ENCODE assay signal across 1 cellular context in the genomic region with DNA sequence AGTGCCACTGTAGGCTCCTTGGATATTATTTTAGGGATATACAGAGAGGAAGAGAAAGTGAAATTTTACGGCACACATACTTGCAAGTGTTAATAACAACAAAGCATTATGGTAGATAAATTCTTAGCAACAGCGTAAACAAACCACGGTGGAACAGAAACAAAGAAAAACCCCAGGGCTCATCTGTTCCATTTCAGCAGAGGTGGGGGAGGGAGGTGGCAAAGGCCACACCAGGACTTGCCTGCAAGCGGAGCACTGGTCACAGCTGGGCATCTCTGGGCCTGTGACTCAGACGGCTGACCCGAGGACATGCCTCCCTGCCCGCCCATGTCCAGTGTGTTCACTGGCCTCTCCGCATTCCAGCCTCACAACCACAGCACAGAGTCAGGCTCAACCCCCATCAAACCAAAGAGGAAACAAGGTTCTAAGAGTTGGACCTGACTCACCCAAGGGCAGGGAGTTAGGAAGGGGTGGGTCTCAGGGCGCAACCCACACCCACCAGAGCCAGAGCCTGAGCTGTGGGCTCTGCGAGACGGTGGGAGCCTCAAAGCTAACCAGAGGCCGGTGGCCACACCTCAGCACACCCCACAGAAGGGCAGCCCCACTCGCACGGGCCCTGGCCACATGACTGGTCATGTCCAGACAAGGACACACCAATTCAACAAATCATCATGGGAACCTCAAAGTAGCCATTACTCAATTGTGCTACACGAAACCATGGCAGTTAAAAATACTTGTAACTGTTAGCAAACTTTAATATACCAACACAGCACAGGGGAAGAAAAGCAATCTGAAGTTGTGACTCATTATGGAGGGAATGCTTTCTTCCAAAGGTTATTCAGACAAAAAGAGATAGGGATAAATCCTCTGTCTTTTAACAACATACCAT.
TF ChIP-seq lines count a peak whose summit lies in the region.

No MANE protein-coding gene starts in this region.

TF ChIP-seq in K562, 482 proteins besides CTCF, POLR2A, EP300 and RAD21 (continued from another document and continues in another):
- TF ChIP-seq PRMT5 (CRISPR knock-in tag; IDR thresholded peaks at IDR 0.05) = no peak
- peak; percentile 40 for TF ChIP-seq CREM (IDR thresholded peaks at IDR 0.05; ENCODE audit: low read depth)
- TF ChIP-seq ZBTB1 (CRISPR knock-in tag; IDR thresholded peaks at IDR 0.05; ENCODE audit: borderline replicate concordance, low read depth) = peak; percentile 94; the same call in 1 of the 2 replicates
- TF ChIP-seq U2AF1 (optimal IDR thresholded peaks at IDR 0.05; ENCODE audit: low read depth, low read length) = no peak
- no peak for TF ChIP-seq ZNF780A (CRISPR knock-in tag; IDR thresholded peaks at IDR 0.05)
- 0 out of 2 replicates have a peak, but pooled peaks have one; percentile 13 for TF ChIP-seq ZNF212 (CRISPR knock-in tag; IDR thresholded peaks at IDR 0.05)
- TF ChIP-seq, protein P1, sequence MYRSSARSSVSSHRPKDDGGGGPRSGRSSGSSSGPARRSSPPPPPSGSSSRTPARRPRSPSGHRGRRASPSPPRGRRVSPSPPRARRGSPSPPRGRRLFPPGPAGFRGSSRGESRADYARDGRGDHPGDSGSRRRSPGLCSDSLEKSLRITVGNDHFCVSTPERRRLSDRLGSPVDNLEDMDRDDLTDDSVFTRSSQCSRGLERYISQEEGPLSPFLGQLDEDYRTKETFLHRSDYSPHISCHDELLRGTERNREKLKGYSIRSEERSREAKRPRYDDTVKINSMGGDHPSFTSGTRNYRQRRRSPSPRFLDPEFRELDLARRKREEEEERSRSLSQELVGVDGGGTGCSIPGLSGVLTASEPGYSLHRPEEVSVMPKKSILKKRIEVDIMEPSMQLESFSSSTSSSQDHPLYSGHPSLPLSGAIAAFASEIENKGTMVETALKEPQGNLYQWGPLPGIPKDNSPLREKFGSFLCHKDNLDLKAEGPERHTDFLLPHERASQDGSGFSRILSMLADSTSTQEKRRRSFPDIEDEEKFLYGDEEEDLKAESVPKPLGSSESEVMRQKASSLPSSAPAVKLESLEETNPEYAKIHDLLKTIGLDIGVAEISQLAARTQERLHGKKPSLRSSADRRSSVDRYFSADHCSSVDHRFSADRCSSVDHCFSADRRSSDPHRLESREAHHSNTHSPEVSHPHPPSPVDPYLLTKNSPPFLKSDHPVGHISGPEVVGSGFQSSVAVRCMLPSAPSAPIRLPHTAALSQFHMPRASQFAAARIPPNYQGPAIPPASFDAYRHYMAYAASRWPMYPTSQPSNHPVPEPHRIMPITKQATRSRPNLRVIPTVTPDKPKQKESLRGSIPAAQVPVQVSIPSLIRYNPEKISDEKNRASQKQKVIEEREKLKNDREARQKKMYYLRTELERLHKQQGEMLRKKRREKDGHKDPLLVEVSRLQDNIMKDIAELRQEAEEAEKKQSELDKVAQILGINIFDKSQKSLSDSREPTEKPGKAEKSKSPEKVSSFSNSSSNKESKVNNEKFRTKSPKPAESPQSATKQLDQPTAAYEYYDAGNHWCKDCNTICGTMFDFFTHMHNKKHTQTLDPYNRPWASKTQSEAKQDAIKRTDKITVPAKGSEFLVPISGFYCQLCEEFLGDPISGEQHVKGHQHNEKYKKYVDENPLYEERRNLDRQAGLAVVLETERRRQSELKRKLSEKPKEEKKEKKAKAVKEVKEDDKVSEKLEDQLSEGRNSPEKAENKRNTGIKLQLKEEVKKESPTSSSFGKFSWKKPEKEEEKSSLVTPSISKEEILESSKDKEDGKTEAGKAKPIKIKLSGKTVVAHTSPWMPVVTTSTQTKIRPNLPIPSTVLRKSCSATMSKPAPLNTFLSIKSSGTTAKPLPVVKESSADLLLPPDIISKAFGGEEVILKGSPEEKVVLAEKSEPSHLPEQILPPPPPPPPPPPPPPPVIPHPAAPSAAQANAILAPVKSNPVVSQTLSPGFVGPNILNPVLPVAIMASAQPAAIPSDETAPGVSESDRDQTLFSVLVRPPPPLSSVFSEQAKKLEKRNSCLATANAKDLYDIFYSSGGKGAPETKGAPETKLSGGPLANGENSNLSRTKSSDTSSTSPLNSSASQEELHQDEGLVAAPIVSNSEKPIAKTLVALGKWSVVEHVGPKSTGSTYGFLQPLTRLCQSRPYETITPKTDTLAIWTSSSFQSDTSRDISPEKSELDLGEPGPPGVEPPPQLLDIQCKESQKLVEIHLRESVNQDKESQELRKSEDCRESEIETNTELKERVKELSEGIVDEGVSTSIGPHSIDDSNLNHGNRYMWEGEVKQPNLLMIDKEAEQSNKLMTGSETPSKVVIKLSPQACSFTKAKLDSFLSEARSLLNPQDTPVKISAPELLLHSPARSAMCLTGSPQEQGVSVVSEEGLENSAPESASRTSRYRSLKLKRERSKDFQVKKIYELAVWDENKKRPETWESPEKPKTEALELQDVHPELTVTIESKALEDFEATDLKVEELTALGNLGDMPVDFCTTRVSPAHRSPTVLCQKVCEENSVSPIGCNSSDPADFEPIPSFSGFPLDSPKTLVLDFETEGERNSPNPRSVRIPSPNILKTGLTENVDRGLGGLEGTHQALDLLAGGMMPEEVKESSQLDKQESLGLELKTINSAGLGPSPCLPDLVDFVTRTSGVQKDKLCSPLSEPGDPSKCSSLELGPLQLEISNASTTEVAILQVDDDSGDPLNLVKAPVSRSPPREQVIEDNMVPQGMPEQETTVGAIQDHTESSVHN (IDR thresholded peaks at IDR 0.05; ENCODE audit: borderline replicate concordance in 1 of 2, low read depth in 1 of 2) = 0 out of 4 replicates have a peak, but pooled peaks of 1 of the 2 experiments have one; percentile 47
- TF ChIP-seq NBN (IDR thresholded peaks at IDR 0.05; ENCODE audit: low read depth) = peak; percentile 71; the same call in 1 of the 2 replicates
- peak; percentile 72 for TF ChIP-seq RBBP5 (IDR thresholded peaks at IDR 0.05; ENCODE audit: borderline replicate concordance, insufficient read depth, low read length, poor library complexity, severe bottlenecking)
- no peak for TF ChIP-seq ZNF76 (CRISPR knock-in tag; IDR thresholded peaks at IDR 0.05; ENCODE audit: borderline replicate concordance)
- no peak for TF ChIP-seq ZNF586 (CRISPR knock-in tag; conservative IDR thresholded peaks at IDR 0.05)
- no peak for TF ChIP-seq ZNF512 (tag; IDR thresholded peaks at IDR 0.05)
- TF ChIP-seq, protein P2, sequence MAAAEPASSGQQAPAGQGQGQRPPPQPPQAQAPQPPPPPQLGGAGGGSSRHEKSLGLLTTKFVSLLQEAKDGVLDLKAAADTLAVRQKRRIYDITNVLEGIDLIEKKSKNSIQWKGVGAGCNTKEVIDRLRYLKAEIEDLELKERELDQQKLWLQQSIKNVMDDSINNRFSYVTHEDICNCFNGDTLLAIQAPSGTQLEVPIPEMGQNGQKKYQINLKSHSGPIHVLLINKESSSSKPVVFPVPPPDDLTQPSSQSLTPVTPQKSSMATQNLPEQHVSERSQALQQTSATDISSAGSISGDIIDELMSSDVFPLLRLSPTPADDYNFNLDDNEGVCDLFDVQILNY (CRISPR knock-in tag; IDR thresholded peaks at IDR 0.05) = peak; percentile 59
- TF ChIP-seq ZEB2 (IDR thresholded peaks at IDR 0.05) = peak; percentile 14
- no peak for TF ChIP-seq SFPQ (IDR thresholded peaks at IDR 0.05; ENCODE audit: low read depth, low read length)
- TF ChIP-seq JUN (IDR thresholded peaks at IDR 0.05; ENCODE audit: borderline replicate concordance, low read depth, low read length) = peak; percentile 71; the same call in 1 of the 2 replicates
- TF ChIP-seq JUN (CRISPR knock-in tag; IDR thresholded peaks at IDR 0.05; ENCODE audit: borderline replicate concordance) = peak; percentile 53; the same call in 1 of the 2 replicates
- TF ChIP-seq POU5F1 (IDR thresholded peaks at IDR 0.05; ENCODE audit: borderline replicate concordance, low read depth, low read length, partially characterized antibody) = peak; percentile 28
- peak; percentile 40; the same call in 1 of the 2 replicates for TF ChIP-seq ETV1 (tag; conservative IDR thresholded peaks at IDR 0.05; ENCODE audit: low read depth)
- TF ChIP-seq GATAD2A (IDR thresholded peaks at IDR 0.05) = peak; percentile 73; the same call in 1 of the 2 replicates
- peak; percentile 50 for TF ChIP-seq USF1 (CRISPR knock-in tag; IDR thresholded peaks at IDR 0.05)
- TF ChIP-seq NR2C1 (IDR thresholded peaks at IDR 0.05) = no peak
- TF ChIP-seq NR2C1 (tag; IDR thresholded peaks at IDR 0.05) = peak; percentile 39; the same call in 1 of the 2 replicates
- TF ChIP-seq, protein P3, sequence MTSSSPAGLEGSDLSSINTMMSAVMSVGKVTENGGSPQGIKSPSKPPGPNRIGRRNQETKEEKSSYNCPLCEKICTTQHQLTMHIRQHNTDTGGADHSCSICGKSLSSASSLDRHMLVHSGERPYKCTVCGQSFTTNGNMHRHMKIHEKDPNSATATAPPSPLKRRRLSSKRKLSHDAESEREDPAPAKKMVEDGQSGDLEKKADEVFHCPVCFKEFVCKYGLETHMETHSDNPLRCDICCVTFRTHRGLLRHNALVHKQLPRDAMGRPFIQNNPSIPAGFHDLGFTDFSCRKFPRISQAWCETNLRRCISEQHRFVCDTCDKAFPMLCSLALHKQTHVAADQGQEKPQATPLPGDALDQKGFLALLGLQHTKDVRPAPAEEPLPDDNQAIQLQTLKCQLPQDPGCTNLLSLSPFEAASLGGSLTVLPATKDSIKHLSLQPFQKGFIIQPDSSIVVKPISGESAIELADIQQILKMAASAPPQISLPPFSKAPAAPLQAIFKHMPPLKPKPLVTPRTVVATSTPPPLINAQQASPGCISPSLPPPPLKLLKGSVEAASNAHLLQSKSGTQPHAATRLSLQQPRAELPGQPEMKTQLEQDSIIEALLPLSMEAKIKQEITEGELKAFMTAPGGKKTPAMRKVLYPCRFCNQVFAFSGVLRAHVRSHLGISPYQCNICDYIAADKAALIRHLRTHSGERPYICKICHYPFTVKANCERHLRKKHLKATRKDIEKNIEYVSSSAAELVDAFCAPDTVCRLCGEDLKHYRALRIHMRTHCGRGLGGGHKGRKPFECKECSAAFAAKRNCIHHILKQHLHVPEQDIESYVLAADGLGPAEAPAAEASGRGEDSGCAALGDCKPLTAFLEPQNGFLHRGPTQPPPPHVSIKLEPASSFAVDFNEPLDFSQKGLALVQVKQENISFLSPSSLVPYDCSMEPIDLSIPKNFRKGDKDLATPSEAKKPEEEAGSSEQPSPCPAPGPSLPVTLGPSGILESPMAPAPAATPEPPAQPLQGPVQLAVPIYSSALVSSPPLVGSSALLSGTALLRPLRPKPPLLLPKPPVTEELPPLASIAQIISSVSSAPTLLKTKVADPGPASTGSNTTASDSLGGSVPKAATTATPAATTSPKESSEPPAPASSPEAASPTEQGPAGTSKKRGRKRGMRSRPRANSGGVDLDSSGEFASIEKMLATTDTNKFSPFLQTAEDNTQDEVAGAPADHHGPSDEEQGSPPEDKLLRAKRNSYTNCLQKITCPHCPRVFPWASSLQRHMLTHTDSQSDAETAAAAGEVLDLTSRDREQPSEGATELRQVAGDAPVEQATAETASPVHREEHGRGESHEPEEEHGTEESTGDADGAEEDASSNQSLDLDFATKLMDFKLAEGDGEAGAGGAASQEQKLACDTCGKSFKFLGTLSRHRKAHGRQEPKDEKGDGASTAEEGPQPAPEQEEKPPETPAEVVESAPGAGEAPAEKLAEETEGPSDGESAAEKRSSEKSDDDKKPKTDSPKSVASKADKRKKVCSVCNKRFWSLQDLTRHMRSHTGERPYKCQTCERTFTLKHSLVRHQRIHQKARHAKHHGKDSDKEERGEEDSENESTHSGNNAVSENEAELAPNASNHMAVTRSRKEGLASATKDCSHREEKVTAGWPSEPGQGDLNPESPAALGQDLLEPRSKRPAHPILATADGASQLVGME (CRISPR knock-in tag; IDR thresholded peaks at IDR 0.05) = 0 out of 2 replicates have a peak, but pooled peaks have one; percentile 25
- TF ChIP-seq MAZ (CRISPR knock-in tag; conservative IDR thresholded peaks at IDR 0.05 in 1 of 2, IDR thresholded peaks at IDR 0.05 in 1 of 2) = peak; percentile 67 to 84
- TF ChIP-seq, protein P4, sequence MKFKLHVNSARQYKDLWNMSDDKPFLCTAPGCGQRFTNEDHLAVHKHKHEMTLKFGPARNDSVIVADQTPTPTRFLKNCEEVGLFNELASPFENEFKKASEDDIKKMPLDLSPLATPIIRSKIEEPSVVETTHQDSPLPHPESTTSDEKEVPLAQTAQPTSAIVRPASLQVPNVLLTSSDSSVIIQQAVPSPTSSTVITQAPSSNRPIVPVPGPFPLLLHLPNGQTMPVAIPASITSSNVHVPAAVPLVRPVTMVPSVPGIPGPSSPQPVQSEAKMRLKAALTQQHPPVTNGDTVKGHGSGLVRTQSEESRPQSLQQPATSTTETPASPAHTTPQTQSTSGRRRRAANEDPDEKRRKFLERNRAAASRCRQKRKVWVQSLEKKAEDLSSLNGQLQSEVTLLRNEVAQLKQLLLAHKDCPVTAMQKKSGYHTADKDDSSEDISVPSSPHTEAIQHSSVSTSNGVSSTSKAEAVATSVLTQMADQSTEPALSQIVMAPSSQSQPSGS (CRISPR knock-in tag; IDR thresholded peaks at IDR 0.05) = no peak
- TF ChIP-seq EWSR1 (IDR thresholded peaks at IDR 0.05; ENCODE audit: borderline replicate concordance, low read depth, partially characterized antibody) = no peak
- peak; percentile 40; the same call in 1 of the 2 replicates for TF ChIP-seq CXXC5 (CRISPR knock-in tag; IDR thresholded peaks at IDR 0.05)
- TF ChIP-seq CBFA2T2 (conservative IDR thresholded peaks at IDR 0.05) = 0 out of 2 replicates have a peak, but pooled peaks have one; percentile 37
- TF ChIP-seq SRF (CRISPR knock-in tag; IDR thresholded peaks at IDR 0.05) = peak in 1 of 2 experiments; percentile 81; a peak in 1 of 4 replicates
